In genomic region chr10:63166742-63167258, GRCh38 we compare ENCODE assay signal across 8 cellular contexts. TPM values are rescaled to one million over a fixed set of nuclear protein-coding genes. Genes with fewer than 3 reads are reported as not detected.
DNase-seq lines count a peak whose midpoint lies in the region; ATAC-seq, FAIRE-seq and TF ChIP-seq lines count a peak whose summit lies in the region.

No MANE protein-coding gene starts in this region.

- peaks cover 2% of the 10 kb centered on the region; the same call in 1 of the 2 replicates for H4K20me1 ChIP-seq in OCI-LY7 (ENCODE audit: insufficient read depth, low read length)
- H4K20me1 ChIP-seq in HepG2 (ENCODE audit: insufficient read depth, low read length) = no peaks in the 10 kb centered on the region

- peaks cover 0 to 2% (median 1%) of the 10 kb centered on the region in 4 donors for H3K4me1 Mint-ChIP-seq in CD4-positive, alpha-beta memory T cell

- WGBS in HepG2 (ENCODE audit: low lambda C conversion rate) = 32% methylated on average over 3 of the region's 3 CpGs
- WGBS in tibial nerve, 2 donors = 14 to 22% methylated on average over 3 of the region's 3 CpGs

- H3K9me2 ChIP-seq in OCI-LY7 (ENCODE audit: insufficient read depth, low read length) = no peaks in the 10 kb centered on the region

- POLR2A ChIA-PET in CD4-positive, alpha-beta memory T cell (lab: Charles Lee; ENCODE audit: partially characterized antibody) = interaction anchor here (0.9 to 3.0 kb wide), 7 partner anchors 34 to 553 kb away, joined by 3 to 12 read pairs (median 4); partner anchors contain the start of genes NRBF2 and REEP3
- POLR2A ChIA-PET in OCI-LY7 (lab: Charles Lee) = interaction anchor here (0.6 to 1.2 kb wide), 14 partner anchors 9 to 903 kb away, joined by 3 to 9 read pairs (median 3); partner anchors contain the start of gene NRBF2
- POLR2A ChIA-PET in HepG2 (lab: Yijun Ruan, JAX) = interaction anchor here (0.9 to 1.5 kb wide), 3 partner anchors 9 to 463 kb away, joined by 3 to 7 read pairs (median 3); partner anchors contain the start of gene NRBF2

- ATAC-seq in GM18519 (IDR thresholded peaks at IDR 0.05; ENCODE audit: low FRiP score, unreplicated experiment) = peak; percentile 62
- ATAC-seq in HepG2 = peak; percentile 63

- H3K9ac ChIP-seq in HepG2 (ENCODE audit: insufficient read depth, low read depth, low read length) = no peak overlapping the region

- H3K9me3 ChIP-seq in CD4-positive, alpha-beta memory T cell (ENCODE audit: control insufficient read depth in 1 of 2, low read length in 2 of 2) = no peaks in the 10 kb centered on the region
- H3K9me3 ChIP-seq in OCI-LY7 (ENCODE audit: low read length) = no peaks in the 10 kb centered on the region
- no peaks in the 10 kb centered on the region for H3K9me3 ChIP-seq in HepG2 (ENCODE audit: low read length)
- no peaks in the 10 kb centered on the region for H3K9me3 ChIP-seq in tibial nerve

- peak; percentile 94 for TF ChIP-seq CTCF in OCI-LY7 (conservative IDR thresholded peaks at IDR 0.05; ENCODE audit: low read length)
- peak; percentile 80 for TF ChIP-seq CTCF in choroid plexus epithelial cell (conservative IDR thresholded peaks at IDR 0.05; ENCODE audit: low read depth, low read length)
- peak; percentile 68 for TF ChIP-seq CTCF in HepG2 (CRISPR knock-in tag; IDR thresholded peaks at IDR 0.05)
- peak; percentile 80 to 89 (median 85) for TF ChIP-seq CTCF in tibial nerve (IDR thresholded peaks at IDR 0.05)

- no peaks in the 10 kb centered on the region for H3K27me3 ChIP-seq in CD4-positive, alpha-beta memory T cell (ENCODE audit: insufficient read depth, low read length)
- H3K27me3 ChIP-seq in HepG2 (ENCODE audit: control insufficient read depth in 1 of 2, insufficient read depth in 2 of 2, low read length in 2 of 2) (no peaks in the 10 kb centered on the region), tibial nerve (no peaks in the 10 kb centered on the region)

- no peaks in the 10 kb centered on the region for H3K79me2 ChIP-seq in OCI-LY7 (ENCODE audit: insufficient read depth, low read depth, low read length)
- no peaks in the 10 kb centered on the region for H3K79me2 ChIP-seq in HepG2 (ENCODE audit: insufficient read depth, low read length)

- H3K4me1 ChIP-seq in CD4-positive, alpha-beta memory T cell (ENCODE audit: insufficient read depth, low read length) = no peaks in the 10 kb centered on the region
- H3K4me1 ChIP-seq in OCI-LY7 (ENCODE audit: insufficient read depth, low read length, poor library complexity, severe bottlenecking) (no peaks in the 10 kb centered on the region), HepG2 (ENCODE audit: insufficient read depth, low read length) (no peaks in the 10 kb centered on the region), tibial nerve (peaks cover 0 to 26% (median 0%) of the 10 kb centered on the region in 4 donors)

- peak; percentile 36; the same call in 1 of the 2 replicates for TF ChIP-seq RAD21 in HepG2 (CRISPR knock-in tag; IDR thresholded peaks at IDR 0.05)

- FAIRE-seq in HepG2 (lab: Jason Lieb, UNC) = peak; percentile 61

- peaks cover 22 to 54% of the 10 kb centered on the region in 2 donors for H3K36me3 Mint-ChIP-seq in CD4-positive, alpha-beta memory T cell

- DNase-seq in CD4-positive, alpha-beta memory T cell = peak; percentile 50 to 61 (median 56)
- peak in 39 of 76 experiments; percentile 1 to 67 (median 35) for DNase-seq in HUDEP-2 (lab: John Stamatoyannopoulos, UW; ENCODE audit: unreplicated experiment in 76 of 76)
- DNase-seq in OCI-LY7 (ENCODE audit: low spot score) = peak; percentile 78
- peak; percentile 93 for DNase-seq in choroid plexus epithelial cell (ENCODE audit: low read depth)
- DNase-seq in HepG2 (ENCODE audit: low spot score) = peak; percentile 74
- no peak for DNase-seq in tibial nerve (ENCODE audit: low spot score in 2 of 2)
- DNase-seq in activated effector memory CD4-positive, alpha-beta T cell treated with anti-CD3 and anti-CD28 coated beads, Interleukin-2, amount 50 U/mL, for 16 hours = no peak

- intact Hi-C loops in CD4-positive, alpha-beta memory T cell (cut with micrococcal nuclease) = loop anchor here (1.0 to 2.0 kb wide), 3 partner anchors 463 to 600 kb away; no protein-coding TSS in a partner anchor
- intact Hi-C loops in OCI-LY7 (cut with micrococcal nuclease; ENCODE audit: unreplicated experiment) (loop anchor here (1.0 to 5.0 kb wide), 3 partner anchors 101 to 554 kb away; no protein-coding TSS in a partner anchor), HepG2 (cut with micrococcal nuclease; ENCODE audit: unreplicated experiment) (loop anchor here (1.0 kb wide), 2 partner anchors 467 to 554 kb away; no protein-coding TSS in a partner anchor)

- TF ChIP-seq EP300 in HepG2 (IDR thresholded peaks at IDR 0.05; ENCODE audit: low read depth in 2 of 2, low read length in 2 of 2) (no peak), HepG2 (CRISPR knock-in tag; IDR thresholded peaks at IDR 0.05; ENCODE audit: borderline replicate concordance) (no peak), tibial nerve (IDR thresholded peaks at IDR 0.05) (peak in 1 of 2 donors; percentile 45)

- TF ChIP-seq POLR2A in HepG2 (IDR thresholded peaks at IDR 0.05; ENCODE audit: insufficient read depth in 1 of 2, low read depth in 2 of 2, low read length in 2 of 2) (no peak), tibial nerve (IDR thresholded peaks at IDR 0.05) (no peak)

- no peak overlapping the region for H3K4me2 ChIP-seq in OCI-LY7 (ENCODE audit: low read length)
- no peak overlapping the region for H3K4me2 ChIP-seq in HepG2 (ENCODE audit: low read depth, low read length)

- BruUV-seq in OCI-LY7 (replicated peaks; lab: Mats Ljungman, UMichigan) = no TSS peak
- no TSS peak for BruUV-seq in HepG2 (replicated peaks; lab: Mats Ljungman, UMichigan)

- peaks cover 0 to under 1% (median 0%) of the 10 kb centered on the region in 8 donors for H3K9me3 Mint-ChIP-seq in CD4-positive, alpha-beta memory T cell

- no peak overlapping the region for H3K27ac ChIP-seq in CD4-positive, alpha-beta memory T cell (ENCODE audit: low read depth, low read length)
- no peak overlapping the region for H3K27ac ChIP-seq in OCI-LY7 (ENCODE audit: low read depth, low read length, poor library complexity, severe bottlenecking)
- no peak overlapping the region for H3K27ac ChIP-seq in HepG2 (ENCODE audit: extremely low read length, insufficient read depth, low read length)
- H3K27ac ChIP-seq in tibial nerve = peak overlapping the region in 1 of 4 donors; percentile 28

- no peaks in the 10 kb centered on the region for H3K27me3 Mint-ChIP-seq in CD4-positive, alpha-beta memory T cell

- in situ Hi-C loops in HepG2 (cut with HindIII; ENCODE audit: extremely low pct_ligation_motif_present, low pct_unique_long_range_greater_than_20kb) = loop anchor here (5.0 to 10.0 kb wide), 2 partner anchors 466 to 548 kb away; no protein-coding TSS in a partner anchor

- H2AFZ ChIP-seq in OCI-LY7 (ENCODE audit: low read length) (no peak overlapping the region), HepG2 (ENCODE audit: low read length) (no peak overlapping the region)

- no peak overlapping the region for H3K4me3 Mint-ChIP-seq in CD4-positive, alpha-beta memory T cell

- CTCF ChIA-PET in CD4-positive, alpha-beta memory T cell (lab: Charles Lee; ENCODE audit: partially characterized antibody) = interaction anchor here (0.6 to 13.4 kb wide), 48 partner anchors 8 to 898 kb away, joined by 3 to 407 read pairs (median 4); partner anchors contain the start of gene NRBF2
- CTCF ChIA-PET in OCI-LY7 (lab: Charles Lee; ENCODE audit: unreplicated experiment) = interaction anchor here (0.5 to 2.4 kb wide), 7 partner anchors 9 to 554 kb away, joined by 3 to 12 read pairs (median 5); no protein-coding TSS in a partner anchor
- CTCF ChIA-PET in HepG2 (lab: Yijun Ruan, JAX; ENCODE audit: low intra/inter-chr PET ratio, low total read pairs) = interaction anchor here (0.7 to 1.8 kb wide), 5 partner anchors 463 to 553 kb away, joined by 3 to 6 read pairs (median 5); no protein-coding TSS in a partner anchor

- no peak overlapping the region for H3K4me3 ChIP-seq in CD4-positive, alpha-beta memory T cell (ENCODE audit: low read length in 2 of 2)
- H3K4me3 ChIP-seq in OCI-LY7 (ENCODE audit: low read depth, low read length, poor library complexity, severe bottlenecking) = no peak overlapping the region
- H3K4me3 ChIP-seq in choroid plexus epithelial cell (ENCODE audit: low read depth, low read length) = no peak overlapping the region
- H3K4me3 ChIP-seq in HepG2 (replicated peaks in 1 of 3; ENCODE audit: insufficient read depth in 1 of 3, low read depth in 2 of 3, low read length in 3 of 3) = no peak overlapping the region
- no peak overlapping the region for H3K4me3 ChIP-seq in tibial nerve

- peaks cover 12% of the 10 kb centered on the region for H3K36me3 ChIP-seq in CD4-positive, alpha-beta memory T cell (ENCODE audit: insufficient read depth, low read length)
- H3K36me3 ChIP-seq in OCI-LY7 (ENCODE audit: insufficient read depth, low read length) (peaks cover 69% of the 10 kb centered on the region), HepG2 (replicated peaks in 1 of 2; ENCODE audit: control insufficient read depth in 1 of 2, insufficient read depth in 2 of 2, low read length in 2 of 2) (peaks cover 9 to 28% of the 10 kb centered on the region in 2 experiments; a peak in 4 of 5 replicates), tibial nerve (peaks cover 0 to 43% (median 0%) of the 10 kb centered on the region in 3 donors)

- H3K27ac Mint-ChIP-seq in CD4-positive, alpha-beta memory T cell = peak overlapping the region in 2 of 7 donors; percentile 36 to 67

RNA-seq across cellular contexts. Expression of gene NRBF2, which starts 33.7 kb away (rescaled TPM):
- total RNA-seq in CD4-positive, alpha-beta memory T cell = 10 to 100 TPM; 17.8 to 18.2 TPM
- 10 to 100 TPM; 20.3 to 31.8 TPM for polyA plus RNA-seq in CD4-positive, alpha-beta memory T cell
- 14.1 and 14.2 TPM in 2 replicates for total RNA-seq in OCI-LY7 (2014; rRNA removed; shearing (Covaris generic))
- total RNA-seq in OCI-LY7 (2022) (19.1 and 20.7 TPM in 2 replicates), HepG2 (2016; rRNA removed; fragmentation: Illumina TruSeq; extraction: Trizol) (28.4 and 39.0 TPM in 2 replicates), tibial nerve (10 to 100 TPM in 3 of 4 donors, 1 to 10 TPM in 1; 9.6 to 12.7 (median 12.4) TPM)
- total RNA-seq in HepG2 (2016; cell fraction: cytosol; rRNA removed; fragmentation: Illumina TruSeq; extraction: Trizol; ENCODE audit: low read depth) = 7.3 and 10.7 TPM in 2 replicates
- total RNA-seq in HepG2 (2016; cell fraction: insoluble cytoplasmic fraction; rRNA removed; fragmentation: Illumina TruSeq; extraction: Trizol) = 26.2 and 39.1 TPM in 2 replicates
- total RNA-seq in HepG2 (2016; cell fraction: membrane; rRNA removed; fragmentation: Illumina TruSeq; extraction: Trizol) = 20.1 and 26.1 TPM in 2 replicates
- total RNA-seq in HepG2 (2016; cell fraction: nucleus; rRNA removed; fragmentation: Illumina TruSeq; extraction: Trizol) = 12.7 and 13.7 TPM in 2 replicates
- 18.0 and 20.0 TPM in 2 replicates for polyA plus RNA-seq in HepG2 (2011; rRNA removed)
- 10.9 and 15.2 TPM in 2 replicates for polyA plus RNA-seq in HepG2 (2011; cell fraction: cytosol; rRNA removed)
- polyA plus RNA-seq in HepG2 (2011; cell fraction: nucleus; rRNA removed) = 3.7 and 5.0 TPM in 2 replicates
- 23.4 and 26.2 TPM in 2 replicates for polyA plus RNA-seq in HepG2 (2012)
- polyA plus RNA-seq in HepG2 (2016; cell fraction: cytosol; fragmentation: Illumina TruSeq; extraction: Trizol; ENCODE audit: low read depth) = 6.4 and 8.3 TPM in 2 replicates
- 44.3 and 47.7 TPM in 2 replicates for polyA plus RNA-seq in HepG2 (2016; cell fraction: insoluble cytoplasmic fraction; fragmentation: Illumina TruSeq; extraction: Trizol; ENCODE audit: low read depth)
- polyA plus RNA-seq in HepG2 (2016; cell fraction: membrane; fragmentation: Illumina TruSeq; extraction: Trizol; ENCODE audit: low read depth) = 13.8 and 19.0 TPM in 2 replicates
- 17.1 and 19.4 TPM in 2 replicates for polyA plus RNA-seq in HepG2 (2016; cell fraction: nucleus; fragmentation: Illumina TruSeq; extraction: Trizol; ENCODE audit: insufficient read depth, low read depth)
- 7.0 and 10.8 TPM in 2 replicates for polyA minus RNA-seq in HepG2 (2011; rRNA and poly(A)+ RNA removed; ENCODE audit: low replicate concordance)
- 13.7 and 15.0 TPM in 2 replicates for polyA minus RNA-seq in HepG2 (2011; cell fraction: cytosol; rRNA and poly(A)+ RNA removed)
- polyA minus RNA-seq in HepG2 (2011; cell fraction: nucleus; rRNA and poly(A)+ RNA removed) = 11.5 and 12.1 TPM in 2 replicates

Comparison
In these comparisons a context has a peak if more than half of its experiments do, and no peak if none do; other contexts are left out.
1. DNase-seq: peak in CD4-positive, alpha-beta memory T cell (5 of 5), HUDEP-2 (39 of 76), OCI-LY7 (single experiment), choroid plexus epithelial cell (single experiment) and HepG2 (single experiment); none in tibial nerve (0 of 2) and activated effector memory CD4-positive, alpha-beta T cell treated with anti-CD3 and anti-CD28 coated beads, Interleukin-2, amount 50 U/mL, for 16 hours (single experiment).
2. Peak in every context shown above with its lines, with median percentiles within 50 percentile points of each other: CTCF ChIP-seq.